Comparison of ENCODE assay signal across 18 cellular contexts in genomic region chr19:51873097-51873496, GRCh38. TPM values are rescaled to one million over a fixed set of nuclear protein-coding genes. Genes with fewer than 3 reads are reported as not detected.
DNase-seq lines count a peak whose midpoint lies in the region; ATAC-seq and TF ChIP-seq lines count a peak whose summit lies in the region.
"Had no signal": no experiment of that assay in that cellular context is flagged by ENCODE, and none has a peak within 500 bp of the region (broad histone marks: within the 10 kb centered on the region; RNA-seq: fewer than 3 reads in every experiment).

No MANE protein-coding gene starts in this region.

- H3K27me3 ChIP-seq in BLaER1 treated with 17β-estradiol and CSF1 and Interleukin-3, amounts not matched to agents 10 nM and 100 nM, result no peaks in the 10 kb centered on the region; a peak in 1 of 22 replicates
- no peaks in the 10 kb centered on the region for H3K27me3 ChIP-seq in naive thymus-derived CD4-positive, alpha-beta T cell (ENCODE audit: control insufficient read depth in 2 of 2, insufficient read depth in 2 of 2, low read length in 2 of 2)

- peaks cover 99 to 100% (median 100%) of the 10 kb centered on the region in 11 experiments for H3K9me3 ChIP-seq in BLaER1 treated with 17β-estradiol and CSF1 and Interleukin-3, amounts not matched to agents 10 nM and 100 nM (replicated peaks in 1 of 11)
- peaks cover 15 to 96% (median 64%) of the 10 kb centered on the region in 3 experiments for H3K9me3 ChIP-seq in naive thymus-derived CD4-positive, alpha-beta T cell (ENCODE audit: control insufficient read depth in 2 of 3, low read length in 3 of 3)

- H3K27me3 Mint-ChIP-seq in glutamatergic neuron (ENCODE audit: unreplicated experiment) (peaks cover 3% of the 10 kb centered on the region), chondrocyte (ENCODE audit: low read depth) (no peaks in the 10 kb centered on the region)
- H3K27me3 Mint-ChIP-seq in naive thymus-derived CD4-positive, alpha-beta T cell, result no peaks in the 10 kb centered on the region

- peaks cover 98 to 100% (median 100%) of the 10 kb centered on the region in 11 experiments for H3K36me3 ChIP-seq in BLaER1 treated with 17β-estradiol and CSF1 and Interleukin-3, amounts not matched to agents 10 nM and 100 nM
- peaks cover 3 to 64% (median 25%) of the 10 kb centered on the region in 3 experiments for H3K36me3 ChIP-seq in naive thymus-derived CD4-positive, alpha-beta T cell (ENCODE audit: control insufficient read depth in 2 of 3, insufficient read depth in 3 of 3, low read length in 3 of 3)

- no peaks in the 10 kb centered on the region for H3K4me1 ChIP-seq in BLaER1 treated with 17β-estradiol and CSF1 and Interleukin-3, amounts not matched to agents 10 nM and 100 nM
- no peaks in the 10 kb centered on the region for H3K4me1 ChIP-seq in naive thymus-derived CD4-positive, alpha-beta T cell (ENCODE audit: control insufficient read depth in 2 of 2, insufficient read depth in 2 of 2, low read length in 2 of 2)

- no peaks in the 10 kb centered on the region for H4K20me1 ChIP-seq in BLaER1 treated with 17β-estradiol and CSF1 and Interleukin-3, amounts not matched to agents 10 nM and 100 nM

- DNase-seq in amniotic epithelial cell (ENCODE audit: low read depth), result peak; percentile 8
- DNase-seq in glutamatergic neuron, result no peak
- no peak for DNase-seq in naive thymus-derived CD4-positive, alpha-beta T cell
- DNase-seq in cortex of kidney (lab: John Stamatoyannopoulos, UW), result no peak
- no peak for DNase-seq in NCI-H1105 (lab: John Stamatoyannopoulos, UW)
- DNase-seq in chondrocyte (ENCODE audit: low spot score), result no peak
- DNase-seq: GF-D8, GOT3, HFFc6, Kasumi-1, MM.1S, NCI-H1092 treated with DMSO at 0.1 percent for 48 hours, NCI-H1694 treated with DMSO at 0.1 percent for 48 hours, NCI-H226, NCI-H524 treated with DMSO at 0.1 percent for 48 hours had no signal

- CTCF ChIA-PET in naive thymus-derived CD4-positive, alpha-beta T cell (lab: Charles Lee), result no interaction called here

- H3K27ac Mint-ChIP-seq in glutamatergic neuron (ENCODE audit: unreplicated experiment), result no peak overlapping the region
- H3K27ac Mint-ChIP-seq in naive thymus-derived CD4-positive, alpha-beta T cell, result no peak overlapping the region
- H3K27ac Mint-ChIP-seq in chondrocyte (ENCODE audit: unreplicated experiment), result no peak overlapping the region
- H3K27ac Mint-ChIP-seq: HFFc6 had no signal

- POLR2A ChIA-PET in naive thymus-derived CD4-positive, alpha-beta T cell (lab: Charles Lee), result no interaction called here

- no peak overlapping the region for H3K4me2 ChIP-seq in BLaER1 treated with 17β-estradiol and CSF1 and Interleukin-3, amounts not matched to agents 10 nM and 100 nM

- H3K9ac ChIP-seq in BLaER1 treated with 17β-estradiol and CSF1 and Interleukin-3, amounts not matched to agents 10 nM and 100 nM, result no peak overlapping the region

- no peak overlapping the region for H3K27ac ChIP-seq in BLaER1 treated with 17β-estradiol and CSF1 and Interleukin-3, amounts not matched to agents 10 nM and 100 nM
- H3K27ac ChIP-seq in naive thymus-derived CD4-positive, alpha-beta T cell (ENCODE audit: low read depth, low read length), result no peak overlapping the region

- peak overlapping the region; percentile 8 to 59 (median 33); a peak in 15 of 20 replicates for H3K4me3 ChIP-seq in BLaER1 treated with 17β-estradiol and CSF1 and Interleukin-3, amounts not matched to agents 10 nM and 100 nM
- H3K4me3 ChIP-seq in naive thymus-derived CD4-positive, alpha-beta T cell (ENCODE audit: low read length), result peak overlapping the region; percentile 13

- H3K9me3 Mint-ChIP-seq in glutamatergic neuron (ENCODE audit: unreplicated experiment) (peaks cover 28% of the 10 kb centered on the region), chondrocyte (ENCODE audit: low read depth) (peaks cover 89% of the 10 kb centered on the region)
- H3K9me3 Mint-ChIP-seq in naive thymus-derived CD4-positive, alpha-beta T cell, result peaks cover 29 to 100% (median 92%) of the 10 kb centered on the region in 11 donors

- H3K4me3 Mint-ChIP-seq in glutamatergic neuron (ENCODE audit: unreplicated experiment) (peak overlapping the region; percentile 14), chondrocyte (ENCODE audit: unreplicated experiment) (no peak overlapping the region)
- H3K4me3 Mint-ChIP-seq in naive thymus-derived CD4-positive, alpha-beta T cell, result no peak overlapping the region
- H3K4me3 Mint-ChIP-seq: HFFc6 had no signal

- TF ChIP-seq CTCF in glutamatergic neuron (IDR thresholded peaks at IDR 0.05; ENCODE audit: partially characterized antibody, unreplicated experiment), result no peak
- no peak for TF ChIP-seq CTCF in chondrocyte (IDR thresholded peaks at IDR 0.05)

- peaks cover 77% of the 10 kb centered on the region for H3K36me3 Mint-ChIP-seq in glutamatergic neuron (ENCODE audit: unreplicated experiment)
- H3K36me3 Mint-ChIP-seq in naive thymus-derived CD4-positive, alpha-beta T cell, result peaks cover 67 to 95% (median 72%) of the 10 kb centered on the region in 5 donors
- peaks cover 82% of the 10 kb centered on the region for H3K36me3 Mint-ChIP-seq in chondrocyte (ENCODE audit: low read depth)

- no peak for ATAC-seq in naive thymus-derived CD4-positive, alpha-beta T cell
- no peak for ATAC-seq in HG03097 (IDR thresholded peaks at IDR 0.05; ENCODE audit: low FRiP score, unreplicated experiment)
- ATAC-seq: Panc1 had no signal

- H3K4me1 Mint-ChIP-seq in glutamatergic neuron (ENCODE audit: low read depth, unreplicated experiment) (no peaks in the 10 kb centered on the region), chondrocyte (ENCODE audit: low read depth) (no peaks in the 10 kb centered on the region)
- peaks cover 0 to 10% (median 0%) of the 10 kb centered on the region in 7 donors for H3K4me1 Mint-ChIP-seq in naive thymus-derived CD4-positive, alpha-beta T cell

- intact Hi-C loops in naive thymus-derived CD4-positive, alpha-beta T cell (cut with micrococcal nuclease), result no loop called here

RNA-seq across cellular contexts. Expression of gene ZNF577, which starts 14.7 kb away (rescaled TPM):
- total RNA-seq in glutamatergic neuron (ENCODE audit: unreplicated experiment), result 14.3 TPM
- total RNA-seq in naive thymus-derived CD4-positive, alpha-beta T cell, result 10 to 100 TPM in 3 of 5 experiments, 1 to 10 TPM in 2; 7.7 to 28.5 (median 13.3) TPM
- polyA plus RNA-seq in naive thymus-derived CD4-positive, alpha-beta T cell, result 1 to 10 TPM; 3.7 to 6.5 TPM
- total RNA-seq in chondrocyte, result 11.2 to 17.4 TPM (median 11.2 TPM) in 3 replicates

RNA-seq across cellular contexts. Expression of gene ZNF649, which starts 31.7 kb away (rescaled TPM):
- total RNA-seq in glutamatergic neuron (ENCODE audit: unreplicated experiment) (19.2 TPM), chondrocyte (10.7 to 13.7 TPM (median 11.2 TPM) in 3 replicates)
- 10 to 100 TPM; 11.1 to 33.4 (median 14.5) TPM for total RNA-seq in naive thymus-derived CD4-positive, alpha-beta T cell
- polyA plus RNA-seq in naive thymus-derived CD4-positive, alpha-beta T cell, result 10 to 100 TPM in 1 of 2 donors, 1 to 10 TPM in 1; 9.3 to 14.3 TPM

RNA-seq across cellular contexts. Expression of gene ZNF613, which starts 54.2 kb away (rescaled TPM):
- total RNA-seq in glutamatergic neuron (ENCODE audit: unreplicated experiment) (11.1 TPM), chondrocyte (6.4 to 7.2 TPM (median 6.5 TPM) in 3 replicates)
- total RNA-seq in naive thymus-derived CD4-positive, alpha-beta T cell, result 1 to 10 TPM; 1.5 to 9.6 (median 5.2) TPM
- polyA plus RNA-seq in naive thymus-derived CD4-positive, alpha-beta T cell, result 1 to 10 TPM; 3.3 to 8.2 TPM
